In the genomic region with DNA sequence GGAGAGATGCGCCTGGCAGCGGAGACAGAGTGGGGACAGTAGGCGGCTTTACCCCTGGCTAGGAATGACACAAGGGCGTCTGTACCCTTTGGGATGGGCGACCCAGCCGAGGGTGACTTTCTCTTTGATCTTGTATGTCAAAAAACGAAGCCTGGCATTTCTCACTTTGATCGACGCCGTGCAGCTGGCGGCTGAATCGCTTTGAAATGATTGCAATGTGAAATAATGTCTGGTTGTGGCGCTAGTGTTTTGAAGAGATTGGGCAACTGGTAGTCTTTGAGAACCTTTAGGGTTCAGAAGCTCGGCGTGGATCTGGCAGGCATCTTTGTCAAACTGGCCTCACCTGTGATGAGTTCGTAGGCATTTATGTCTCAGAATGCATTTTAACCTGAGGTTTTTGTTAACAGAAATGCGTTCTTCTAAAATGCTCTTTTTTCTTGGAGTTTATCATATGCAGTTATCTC, we compare ENCODE assay signal across 8 cellular contexts. TPM values are rescaled to one million over a fixed set of nuclear protein-coding genes. Genes with fewer than 3 reads are reported as not detected.
DNase-seq lines count a peak whose midpoint lies in the region; ATAC-seq and TF ChIP-seq lines count a peak whose summit lies in the region.

No MANE protein-coding gene starts in this region.

- H3K4ac ChIP-seq in mesenchymal stem cell (ENCODE audit: low read depth in 1 of 2, low read length in 2 of 2): peak overlapping the region; percentile 52 to 91

- DNase-seq in dermis blood vessel endothelial cell (peak; percentile 53), mesenchymal stem cell (peak; percentile 62), substantia nigra (lab: John Stamatoyannopoulos, UW) (peak in 19 of 49 donors; percentile 15 to 65 (median 47)), NCI-H1930 (lab: John Stamatoyannopoulos, UW) (no peak)

- H3K27ac Mint-ChIP-seq in T-helper 1 cell treated with Interleukin-12 subunit alpha and Interleukin-12 subunit beta and Interleukin-4 antibody, amounts not matched to agents 30 μg/mL and 1 μg/mL, for 36 hours: peak overlapping the region; percentile 98

- H2BK15ac ChIP-seq in mesenchymal stem cell (ENCODE audit: low read depth, poor library complexity, severe bottlenecking): peak overlapping the region; percentile 89

- H3K9ac ChIP-seq in HUES48 (ENCODE audit: low read depth, low read length) (peak overlapping the region; percentile 91), mesenchymal stem cell (ENCODE audit: low read length) (peak overlapping the region; percentile 97)

- H2BK12ac ChIP-seq in mesenchymal stem cell (ENCODE audit: low read length in 2 of 2): no peak overlapping the region

- peak overlapping the region; percentile 98 for H2AFZ ChIP-seq in mesenchymal stem cell (ENCODE audit: low read depth, low read length)

- H3K79me1 ChIP-seq in mesenchymal stem cell (replicated peaks; ENCODE audit: low read length, poor library complexity, severe bottlenecking): peaks cover 12% of the 10 kb centered on the region

- H3K9me3 Mint-ChIP-seq in T-helper 1 cell treated with Interleukin-12 subunit alpha and Interleukin-12 subunit beta and Interleukin-4 antibody, amounts not matched to agents 30 μg/mL and 1 μg/mL, for 36 hours: no peaks in the 10 kb centered on the region

- peaks cover 10% of the 10 kb centered on the region for H3K36me3 Mint-ChIP-seq in T-helper 1 cell treated with Interleukin-12 subunit alpha and Interleukin-12 subunit beta and Interleukin-4 antibody, amounts not matched to agents 30 μg/mL and 1 μg/mL, for 36 hours (ENCODE audit: low read depth)

- H3K27me3 Mint-ChIP-seq in T-helper 1 cell treated with Interleukin-12 subunit alpha and Interleukin-12 subunit beta and Interleukin-4 antibody, amounts not matched to agents 30 μg/mL and 1 μg/mL, for 36 hours (ENCODE audit: low read depth): no peaks in the 10 kb centered on the region

- peaks cover 13% of the 10 kb centered on the region for H3K4me1 ChIP-seq in HUES48 (ENCODE audit: control insufficient read depth, insufficient read depth, low read length)
- peaks cover 4% of the 10 kb centered on the region for H3K4me1 ChIP-seq in mesenchymal stem cell (ENCODE audit: control insufficient read depth, insufficient read depth, low read depth, low read length)

- H3K27me3 ChIP-seq in HUES48 (ENCODE audit: control insufficient read depth, insufficient read depth, low read length) (no peaks in the 10 kb centered on the region), mesenchymal stem cell (ENCODE audit: control insufficient read depth in 1 of 2, insufficient read depth in 1 of 2, low read length in 2 of 2) (no peaks in the 10 kb centered on the region)

- peak overlapping the region; percentile 97 for H3K4me2 ChIP-seq in mesenchymal stem cell (ENCODE audit: low read length, poor library complexity, severe bottlenecking)

- H3K4me1 Mint-ChIP-seq in T-helper 1 cell treated with Interleukin-12 subunit alpha and Interleukin-12 subunit beta and Interleukin-4 antibody, amounts not matched to agents 30 μg/mL and 1 μg/mL, for 36 hours (ENCODE audit: low read depth): peaks cover 29% of the 10 kb centered on the region

- H3K18ac ChIP-seq in mesenchymal stem cell (ENCODE audit: low read depth in 1 of 2, low read length in 2 of 2): peak overlapping the region; percentile 100

- H4K8ac ChIP-seq in mesenchymal stem cell (ENCODE audit: low read length): peak overlapping the region; percentile 82

- WGBS in mesenchymal stem cell: 3% methylated on average over 17 of the region's 17 CpGs

- peak overlapping the region; percentile 99 for H2BK120ac ChIP-seq in mesenchymal stem cell (ENCODE audit: low read depth, low read length)

- H3K9me3 ChIP-seq in HUES48 (ENCODE audit: control insufficient read depth, insufficient read depth, low read length) (no peaks in the 10 kb centered on the region), mesenchymal stem cell (ENCODE audit: control insufficient read depth, low read length) (no peaks in the 10 kb centered on the region)

- no peak overlapping the region for H2BK5ac ChIP-seq in mesenchymal stem cell (ENCODE audit: low read depth, low read length, poor library complexity, severe bottlenecking)

- H3K36me3 ChIP-seq in HUES48 (ENCODE audit: control insufficient read depth, insufficient read depth, low read length) (no peaks in the 10 kb centered on the region), mesenchymal stem cell (ENCODE audit: control insufficient read depth in 1 of 2, insufficient read depth in 2 of 2, low read depth in 1 of 2, low read length in 2 of 2) (no peaks in the 10 kb centered on the region)

- H3K27ac ChIP-seq in C4-2B (peak overlapping the region; percentile 97), HUES48 (ENCODE audit: low read depth, low read length) (peak overlapping the region; percentile 100), mesenchymal stem cell (ENCODE audit: low read length, poor library complexity, severe bottlenecking) (peak overlapping the region; percentile 41), substantia nigra (ENCODE audit: low read depth, low read length, poor library complexity, severe bottlenecking) (peak overlapping the region; percentile 94)

- peak overlapping the region; percentile 86 for H3K4me3 Mint-ChIP-seq in T-helper 1 cell treated with Interleukin-12 subunit alpha and Interleukin-12 subunit beta and Interleukin-4 antibody, amounts not matched to agents 30 μg/mL and 1 μg/mL, for 36 hours

- peak overlapping the region; percentile 74 to 91 for H3K14ac ChIP-seq in mesenchymal stem cell (ENCODE audit: low read length in 2 of 2)

- ATAC-seq in GM18873 (IDR thresholded peaks at IDR 0.05; ENCODE audit: low FRiP score, unreplicated experiment): peak; percentile 22

- peak overlapping the region; percentile 60 to 89 for H3K23ac ChIP-seq in mesenchymal stem cell (ENCODE audit: low read length in 2 of 2)

- H3K4me3 ChIP-seq in HUES48 (ENCODE audit: low read depth, low read length) (peak overlapping the region; percentile 80), mesenchymal stem cell (ENCODE audit: insufficient read depth in 1 of 2, low read depth in 1 of 2, low read length in 2 of 2) (peak overlapping the region; percentile 87 to 96)

- H4K91ac ChIP-seq in mesenchymal stem cell (ENCODE audit: low read length): peak overlapping the region; percentile 96

- no peak for TF ChIP-seq CTCF in C4-2B (conservative IDR thresholded peaks at IDR 0.05)

- H2AK5ac ChIP-seq in mesenchymal stem cell (ENCODE audit: low read length, severe bottlenecking): no peak overlapping the region

RNA-seq across cellular contexts. Expression of gene ATF1, which starts 1.0 kb away (rescaled TPM):
- 14.6 and 21.3 TPM in 2 replicates for total RNA-seq in dermis blood vessel endothelial cell
- polyA plus RNA-seq in mesenchymal stem cell (2013, experiment 1 of 2): 20.1 TPM
- 20.0 TPM for polyA plus RNA-seq in mesenchymal stem cell (2013, experiment 2 of 2)

Comparison
In these comparisons a context has a peak if more than half of its experiments do, and no peak if none do; other contexts are left out.
1. H3K27ac ChIP-seq: peak in every context shown above with its lines; median percentile 100 in HUES48; 97 in C4-2B; 94 in substantia nigra; 41 in mesenchymal stem cell.
2. DNase-seq: peak in dermis blood vessel endothelial cell (single experiment) and mesenchymal stem cell (single experiment); none in NCI-H1930 (0 of 2).